Comparison of ENCODE assay signal across 10 cellular contexts in the genomic region with DNA sequence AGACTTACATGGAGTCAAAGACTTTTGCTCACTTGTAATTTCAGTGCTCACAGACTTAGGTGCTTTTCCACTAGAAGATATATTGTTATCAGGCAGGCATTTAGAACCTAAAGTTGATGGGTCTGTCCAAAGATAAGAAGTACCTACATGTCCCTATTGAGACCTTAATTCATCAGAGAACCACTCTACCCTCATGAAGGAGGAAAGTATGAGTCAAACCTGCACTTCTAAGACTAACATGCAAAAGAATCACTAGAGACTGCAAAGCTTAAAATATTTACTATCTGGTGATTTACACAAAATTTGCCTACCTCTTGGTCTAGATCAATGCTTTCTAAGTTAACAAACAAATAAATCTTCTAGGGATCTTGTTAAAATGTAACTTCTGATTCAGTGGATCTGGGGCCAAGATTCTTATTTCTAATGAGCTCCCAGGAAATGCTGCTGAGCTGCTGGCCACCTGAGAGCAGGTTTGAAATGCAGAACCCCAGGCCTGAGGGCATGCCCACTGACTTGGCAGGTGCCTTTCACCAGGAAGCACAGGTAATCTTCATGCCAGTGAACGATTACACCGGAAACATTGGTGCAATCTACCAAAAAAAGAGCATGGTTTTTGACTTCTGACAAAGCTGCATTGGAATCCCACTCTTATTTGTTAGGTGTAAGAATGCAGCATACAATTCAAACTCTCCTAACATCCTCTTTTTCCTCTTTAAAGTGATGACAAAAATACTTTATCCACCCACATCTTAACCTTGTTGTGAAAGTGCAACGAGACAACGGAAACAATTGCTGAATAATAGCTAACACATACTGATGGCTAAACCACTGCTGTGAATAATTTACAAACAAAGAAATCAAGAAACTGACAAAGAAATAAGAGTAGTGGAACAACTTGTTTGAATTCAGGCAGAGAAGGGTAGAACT.
A peak's percentile ranks its signal among the peaks of the same experiment; 100 is the strongest.
DNase-seq lines count a peak whose midpoint lies in the region; ATAC-seq lines count a peak whose summit lies in the region.
"Had no signal": no experiment of that assay in that cellular context is flagged by ENCODE, and none has a peak within 500 bp of the region (broad histone marks: within the 10 kb centered on the region; RNA-seq: fewer than 3 reads in every experiment).

No MANE protein-coding gene starts in this region.

- H3K4ac ChIP-seq in mesendoderm (ENCODE audit: low read depth, low read length), result no peak overlapping the region

- no peaks in the 10 kb centered on the region for H3K27me3 Mint-ChIP-seq in natural killer cell treated with Interleukin-12 subunit alpha and Interleukin-12 subunit beta and Interleukin-15 and Interleukin-18, amount 100 ng/mL, for 72 hours

- no peak overlapping the region for H2BK5ac ChIP-seq in mesendoderm (ENCODE audit: low read length)

- peak overlapping the region; percentile 28 for H3K18ac ChIP-seq in mesendoderm (ENCODE audit: low read length)

- H3K79me1 ChIP-seq in mesendoderm (ENCODE audit: low read length), result no peaks in the 10 kb centered on the region

- H3K23ac ChIP-seq in mesendoderm (ENCODE audit: low read length), result no peak overlapping the region

- H4K5ac ChIP-seq in mesendoderm (ENCODE audit: low read length), result no peak overlapping the region

- no peak overlapping the region for H4K8ac ChIP-seq in mesendoderm (ENCODE audit: low read depth, low read length)

- H3K27ac Mint-ChIP-seq in natural killer cell treated with Interleukin-12 subunit alpha and Interleukin-12 subunit beta and Interleukin-15 and Interleukin-18, amount 100 ng/mL, for 72 hours, result no peak overlapping the region
- H3K27ac Mint-ChIP-seq: nephron progenitor cell had no signal

- H3K36me3 ChIP-seq in mesendoderm (ENCODE audit: control insufficient read depth, insufficient read depth, low read length), result no peaks in the 10 kb centered on the region

- H3K36me3 Mint-ChIP-seq in natural killer cell treated with Interleukin-12 subunit alpha and Interleukin-12 subunit beta and Interleukin-15 and Interleukin-18, amount 100 ng/mL, for 72 hours, result no peaks in the 10 kb centered on the region

- H3K9ac ChIP-seq in mesendoderm (ENCODE audit: low read length), result no peak overlapping the region

- peaks cover 2% of the 10 kb centered on the region for H3K4me1 ChIP-seq in mesendoderm (ENCODE audit: control insufficient read depth, low read depth, low read length)

- H3K4me3 ChIP-seq in mesendoderm (ENCODE audit: low read length), result no peak overlapping the region

- no peak overlapping the region for H2AK5ac ChIP-seq in mesendoderm (ENCODE audit: low read length)

- no peak overlapping the region for H3K56ac ChIP-seq in mesendoderm (ENCODE audit: low read length)

- no CpG with 5 or more reads among the region's 4 CpGs for WGBS in mesendoderm (ENCODE audit: extremely low coverage, insufficient coverage, low lambda C conversion rate)

- no peak overlapping the region for H3K27ac ChIP-seq in mesendoderm (ENCODE audit: low read depth, low read length)

- H2BK15ac ChIP-seq in mesendoderm (replicated peaks; ENCODE audit: low read depth), result no peak overlapping the region

- no peaks in the 10 kb centered on the region for H3K4me1 Mint-ChIP-seq in natural killer cell treated with Interleukin-12 subunit alpha and Interleukin-12 subunit beta and Interleukin-15 and Interleukin-18, amount 100 ng/mL, for 72 hours (ENCODE audit: low read depth in 2 of 2)

- DNase-seq in HCEC 1CT (peak; percentile 15), mesendoderm (peak; percentile 26), OCI-M2 (lab: John Stamatoyannopoulos, UW; ENCODE audit: unreplicated experiment) (no peak), HuH-7 (ENCODE audit: low spot score) (no peak), hypothalamus (lab: John Stamatoyannopoulos, UW) (no peak)
- DNase-seq in natural killer cell treated with Interleukin-12 subunit alpha and Interleukin-12 subunit beta and Interleukin-15 and Interleukin-18, amount 100 ng/mL, for 72 hours (ENCODE audit: low spot score), result no peak
- DNase-seq: NCI-H510A, nephron progenitor cell had no signal

- no peaks in the 10 kb centered on the region for H3K9me3 Mint-ChIP-seq in natural killer cell treated with Interleukin-12 subunit alpha and Interleukin-12 subunit beta and Interleukin-15 and Interleukin-18, amount 100 ng/mL, for 72 hours
- H3K9me3 Mint-ChIP-seq: nephron progenitor cell had no signal

- no peak overlapping the region for H3K4me2 ChIP-seq in mesendoderm (ENCODE audit: low read length)

- ATAC-seq in GM18858 (IDR thresholded peaks at IDR 0.05; ENCODE audit: unreplicated experiment), result peak; percentile 42
- ATAC-seq in HG03565 (IDR thresholded peaks at IDR 0.05; ENCODE audit: unreplicated experiment), result peak; percentile 38
- ATAC-seq in natural killer cell treated with Interleukin-12 subunit alpha and Interleukin-12 subunit beta and Interleukin-15 and Interleukin-18, amount 100 ng/mL, for 72 hours, result no peak

- no peak overlapping the region for H2BK120ac ChIP-seq in mesendoderm (ENCODE audit: low read depth, low read length)

- no peak overlapping the region for H3K4me3 Mint-ChIP-seq in natural killer cell treated with Interleukin-12 subunit alpha and Interleukin-12 subunit beta and Interleukin-15 and Interleukin-18, amount 100 ng/mL, for 72 hours
- H3K4me3 Mint-ChIP-seq: nephron progenitor cell had no signal

- no peaks in the 10 kb centered on the region for H3K79me2 ChIP-seq in mesendoderm (ENCODE audit: control insufficient read depth, insufficient read depth, low read length)

- no peaks in the 10 kb centered on the region for H3K27me3 ChIP-seq in mesendoderm (ENCODE audit: insufficient read depth, low read length, poor library complexity)

Comparison
In these comparisons a context has a peak if more than half of its experiments do, and no peak if none do; other contexts are left out.
1. ATAC-seq: peak in GM18858 (single experiment) and HG03565 (single experiment); none in natural killer cell treated with Interleukin-12 subunit alpha and Interleukin-12 subunit beta and Interleukin-15 and Interleukin-18, amount 100 ng/mL, for 72 hours (0 of 2).
2. DNase-seq: peak in HCEC 1CT (single experiment) and mesendoderm (single experiment); none in OCI-M2 (single experiment), HuH-7 (single experiment), natural killer cell treated with Interleukin-12 subunit alpha and Interleukin-12 subunit beta and Interleukin-15 and Interleukin-18, amount 100 ng/mL, for 72 hours (single experiment) and hypothalamus (0 of 51).